ENCODE assay signal across 16 cellular contexts in the genomic region with DNA sequence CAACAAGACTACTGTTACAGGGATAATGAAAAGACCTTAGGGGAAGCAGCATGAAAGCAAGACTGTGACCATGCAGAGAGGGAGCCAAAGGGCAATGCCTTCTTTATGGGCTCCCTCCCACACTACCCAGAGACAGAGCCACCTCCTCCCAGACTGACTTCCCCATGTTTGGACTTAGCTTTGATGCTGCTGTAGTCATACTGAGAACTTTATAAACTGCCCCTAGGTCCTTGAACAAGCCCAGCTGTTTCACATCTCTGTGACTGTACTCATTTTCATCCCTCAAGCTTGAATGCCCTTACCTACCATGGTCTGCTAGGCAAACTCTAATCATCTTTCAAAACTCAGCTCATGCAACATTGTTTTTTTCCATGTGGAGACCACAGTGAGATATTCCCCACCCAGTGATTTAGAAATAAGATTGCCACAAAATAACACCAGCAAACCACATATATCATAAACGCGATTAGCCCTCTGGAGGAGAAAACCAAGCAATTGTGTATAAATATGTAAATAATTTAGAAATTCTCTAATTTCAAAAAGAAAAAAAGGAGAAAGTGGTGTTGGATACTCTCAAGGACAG. TPM values are rescaled to one million over a fixed set of nuclear protein-coding genes. Genes with fewer than 3 reads are reported as not detected.
DNase-seq lines count a peak whose midpoint lies in the region; ATAC-seq, FAIRE-seq and TF ChIP-seq lines count a peak whose summit lies in the region.
"Had no signal": no experiment of that assay in that cellular context is flagged by ENCODE, and none has a peak within 500 bp of the region (broad histone marks: within the 10 kb centered on the region; RNA-seq: fewer than 3 reads in every experiment).

No MANE protein-coding gene starts in this region.

- H3K9me3 Mint-ChIP-seq in GM23338 (peaks cover 13% of the 10 kb centered on the region), nephron progenitor cell (peaks cover 13% of the 10 kb centered on the region)

- H3K4me1 ChIP-seq in GM23338 (ENCODE audit: insufficient read depth) (peaks cover 6% of the 10 kb centered on the region), GM23248 (ENCODE audit: insufficient read depth) (no peaks in the 10 kb centered on the region), small intestine (ENCODE audit: control insufficient read depth in 2 of 2, insufficient read depth in 1 of 2, low read depth in 1 of 2, low read length in 1 of 2) (no peaks in the 10 kb centered on the region)

- H3K4me1 Mint-ChIP-seq in GM23338 (peaks cover 17% of the 10 kb centered on the region), nephron progenitor cell (peaks cover 16% of the 10 kb centered on the region)

- H3F3A ChIP-seq in GM23338 (replicated peaks; ENCODE audit: low read depth) (no peaks in the 10 kb centered on the region), GM23248 (ENCODE audit: insufficient read depth) (no peaks in the 10 kb centered on the region)

- H2AFZ ChIP-seq in GM23338 (peak overlapping the region; percentile 96), GM23248 (no peak overlapping the region)

- in situ Hi-C loops in KBM-7 (cut with MboI; ENCODE audit: low pct_unique_long_range_greater_than_20kb, low sequenced_read_pairs) (no loop called here), GM23248 (cut with MboI) (no loop called here)

- H4K20me1 ChIP-seq in GM23338 (replicated peaks; ENCODE audit: insufficient read depth) (no peaks in the 10 kb centered on the region), GM23248 (ENCODE audit: insufficient read depth) (no peaks in the 10 kb centered on the region)

- H3K9me3 ChIP-seq in GM23248 (ENCODE audit: low read depth) (no peaks in the 10 kb centered on the region), small intestine (ENCODE audit: control insufficient read depth, low read depth) (no peaks in the 10 kb centered on the region)

- TF ChIP-seq CTCF in GM23338 (conservative IDR thresholded peaks at IDR 0.05; ENCODE audit: low read depth in 2 of 2) = no peak
- TF ChIP-seq CTCF in nephron progenitor cell (IDR thresholded peaks at IDR 0.05) = no peak

- H3K4me3 Mint-ChIP-seq in GM23338 = no peak overlapping the region
- no peak overlapping the region for H3K4me3 Mint-ChIP-seq in nephron progenitor cell

- no peak overlapping the region for H3K4me2 ChIP-seq in GM23338
- H3K4me2 ChIP-seq in GM23248 (ENCODE audit: unreplicated experiment) = no peak overlapping the region

- no peaks in the 10 kb centered on the region for H3K27me3 ChIP-seq in GM23338 (ENCODE audit: insufficient read depth)
- H3K27me3 ChIP-seq in GM23248 (replicated peaks; ENCODE audit: insufficient read depth) = no peaks in the 10 kb centered on the region; the same call in 1 of the 2 replicates
- H3K27me3 ChIP-seq in small intestine (ENCODE audit: control insufficient read depth in 2 of 2, insufficient read depth in 2 of 2, low read length in 2 of 2) = peaks cover 0 to 4% of the 10 kb centered on the region in 2 donors

- DNase-seq in GM23338 (ENCODE audit: low spot score) (no peak), nephron progenitor cell (no peak), KBM-7 (no peak), GM23248 (no peak), small intestine (no peak)
- DNase-seq: amniotic stem cell; C1 segment of cervical spinal cord; cortex of kidney; islet precursor cell; NCI-H510A; stimulated activated CD4-positive, alpha-beta T cell treated with anti-CD3 and anti-CD28 coated beads, Interleukin-12 subunit alpha, Interleukin-12 subunit beta, amount 100 ng/mL, for 4 hours; T1000 had no signal

- H3K27me3 Mint-ChIP-seq in GM23338 (ENCODE audit: insufficient read depth, low read depth, poor library complexity) = peaks cover 12% of the 10 kb centered on the region
- H3K27me3 Mint-ChIP-seq in nephron progenitor cell (ENCODE audit: low read depth, poor library complexity) = peaks cover 6% of the 10 kb centered on the region

- 92 to 97% methylated on average over 2 of the region's 2 CpGs for WGBS in GM23248 (ENCODE audit: low coverage in 1 of 2, low lambda C conversion rate in 2 of 2, missing lambda C conversion rate in 2 of 2), 2 experiments
- 75 to 95% (median 87%) methylated on average over 2 of the region's 2 CpGs for WGBS in small intestine, 3 donors

- H3K27ac Mint-ChIP-seq in GM23338 (no peak overlapping the region), nephron progenitor cell (peak overlapping the region; percentile 83)

- ATAC-seq in GM18858 (IDR thresholded peaks at IDR 0.05; ENCODE audit: unreplicated experiment) (peak; percentile 95), GM23338 (peak; percentile 54), HG03432 (IDR thresholded peaks at IDR 0.05; ENCODE audit: unreplicated experiment) (peak; percentile 93), GM18498 (IDR thresholded peaks at IDR 0.05; ENCODE audit: unreplicated experiment) (no peak)

- H3K36me3 Mint-ChIP-seq in GM23338 (ENCODE audit: low read depth) = peaks cover 10% of the 10 kb centered on the region; the same call in 2 of the 3 replicates
- H3K36me3 Mint-ChIP-seq in nephron progenitor cell (ENCODE audit: low read depth) = no peaks in the 10 kb centered on the region

- H3K9ac ChIP-seq in GM23248 = no peak overlapping the region

- H3K27ac ChIP-seq in GM23338 (ENCODE audit: low read depth) (no peak overlapping the region), GM23248 (no peak overlapping the region), small intestine (ENCODE audit: low read depth in 1 of 2, low read length in 1 of 2) (no peak overlapping the region)
- H3K27ac ChIP-seq: RWPE1 had no signal

- H3K36me3 ChIP-seq in GM23338 (ENCODE audit: insufficient read depth) (no peaks in the 10 kb centered on the region), GM23248 (ENCODE audit: low read depth) (no peaks in the 10 kb centered on the region), small intestine (ENCODE audit: control insufficient read depth in 2 of 2, insufficient read depth in 2 of 2, low read length in 2 of 2) (no peaks in the 10 kb centered on the region)

- H3K9me2 ChIP-seq in GM23338 (ENCODE audit: insufficient read depth) (no peaks in the 10 kb centered on the region), GM23248 (ENCODE audit: insufficient read depth) (no peaks in the 10 kb centered on the region)

- H3K4me3 ChIP-seq in GM23338 (no peak overlapping the region), GM23248 (no peak overlapping the region), small intestine (ENCODE audit: low read depth in 1 of 2, low read length in 2 of 2) (no peak overlapping the region)

- FAIRE-seq in small intestine (lab: Jason Lieb, UNC) = no peak

- H3K79me2 ChIP-seq in GM23338 (replicated peaks; ENCODE audit: insufficient read depth) = no peaks in the 10 kb centered on the region
- H3K79me2 ChIP-seq in GM23248 (ENCODE audit: insufficient read depth) = no peaks in the 10 kb centered on the region

TF ChIP-seq in GM23338, 12 proteins besides CTCF, POLR2A, EP300 and RAD21 (continues in another document):
- no peak for TF ChIP-seq EZH2 (IDR thresholded peaks at IDR 0.05; ENCODE audit: low read depth, unreplicated experiment)
- TF ChIP-seq POLR2AphosphoS5 (IDR thresholded peaks at IDR 0.05; ENCODE audit: low read depth) = no peak
- no peak for TF ChIP-seq STAT1 (IDR thresholded peaks at IDR 0.05; ENCODE audit: unreplicated experiment)
- no peak for TF ChIP-seq ZNF331 (CRISPR knock-in tag; IDR thresholded peaks at IDR 0.05; ENCODE audit: low read depth)
- TF ChIP-seq NANOG (IDR thresholded peaks at IDR 0.05; ENCODE audit: borderline replicate concordance) = no peak
- TF ChIP-seq, protein P1, sequence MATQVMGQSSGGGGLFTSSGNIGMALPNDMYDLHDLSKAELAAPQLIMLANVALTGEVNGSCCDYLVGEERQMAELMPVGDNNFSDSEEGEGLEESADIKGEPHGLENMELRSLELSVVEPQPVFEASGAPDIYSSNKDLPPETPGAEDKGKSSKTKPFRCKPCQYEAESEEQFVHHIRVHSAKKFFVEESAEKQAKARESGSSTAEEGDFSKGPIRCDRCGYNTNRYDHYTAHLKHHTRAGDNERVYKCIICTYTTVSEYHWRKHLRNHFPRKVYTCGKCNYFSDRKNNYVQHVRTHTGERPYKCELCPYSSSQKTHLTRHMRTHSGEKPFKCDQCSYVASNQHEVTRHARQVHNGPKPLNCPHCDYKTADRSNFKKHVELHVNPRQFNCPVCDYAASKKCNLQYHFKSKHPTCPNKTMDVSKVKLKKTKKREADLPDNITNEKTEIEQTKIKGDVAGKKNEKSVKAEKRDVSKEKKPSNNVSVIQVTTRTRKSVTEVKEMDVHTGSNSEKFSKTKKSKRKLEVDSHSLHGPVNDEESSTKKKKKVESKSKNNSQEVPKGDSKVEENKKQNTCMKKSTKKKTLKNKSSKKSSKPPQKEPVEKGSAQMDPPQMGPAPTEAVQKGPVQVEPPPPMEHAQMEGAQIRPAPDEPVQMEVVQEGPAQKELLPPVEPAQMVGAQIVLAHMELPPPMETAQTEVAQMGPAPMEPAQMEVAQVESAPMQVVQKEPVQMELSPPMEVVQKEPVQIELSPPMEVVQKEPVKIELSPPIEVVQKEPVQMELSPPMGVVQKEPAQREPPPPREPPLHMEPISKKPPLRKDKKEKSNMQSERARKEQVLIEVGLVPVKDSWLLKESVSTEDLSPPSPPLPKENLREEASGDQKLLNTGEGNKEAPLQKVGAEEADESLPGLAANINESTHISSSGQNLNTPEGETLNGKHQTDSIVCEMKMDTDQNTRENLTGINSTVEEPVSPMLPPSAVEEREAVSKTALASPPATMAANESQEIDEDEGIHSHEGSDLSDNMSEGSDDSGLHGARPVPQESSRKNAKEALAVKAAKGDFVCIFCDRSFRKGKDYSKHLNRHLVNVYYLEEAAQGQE (IDR thresholded peaks at IDR 0.05; ENCODE audit: unreplicated experiment) = no peak
- TF ChIP-seq EZH2phosphoT487 (IDR thresholded peaks at IDR 0.05; ENCODE audit: unreplicated experiment) = no peak
- TF ChIP-seq CREB1 (CRISPR knock-in tag; IDR thresholded peaks at IDR 0.05; ENCODE audit: low read depth) = no peak
- TF ChIP-seq ZNF114 (CRISPR knock-in tag; IDR thresholded peaks at IDR 0.05) = no peak
- TF ChIP-seq JUNB (IDR thresholded peaks at IDR 0.05; ENCODE audit: unreplicated experiment) = no peak
- TF ChIP-seq, protein P2, sequence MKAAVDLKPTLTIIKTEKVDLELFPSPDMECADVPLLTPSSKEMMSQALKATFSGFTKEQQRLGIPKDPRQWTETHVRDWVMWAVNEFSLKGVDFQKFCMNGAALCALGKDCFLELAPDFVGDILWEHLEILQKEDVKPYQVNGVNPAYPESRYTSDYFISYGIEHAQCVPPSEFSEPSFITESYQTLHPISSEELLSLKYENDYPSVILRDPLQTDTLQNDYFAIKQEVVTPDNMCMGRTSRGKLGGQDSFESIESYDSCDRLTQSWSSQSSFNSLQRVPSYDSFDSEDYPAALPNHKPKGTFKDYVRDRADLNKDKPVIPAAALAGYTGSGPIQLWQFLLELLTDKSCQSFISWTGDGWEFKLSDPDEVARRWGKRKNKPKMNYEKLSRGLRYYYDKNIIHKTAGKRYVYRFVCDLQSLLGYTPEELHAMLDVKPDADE (IDR thresholded peaks at IDR 0.05) = no peak

RNA-seq across cellular contexts. Expression of a gene that starts 23.4 kb away (rescaled TPM):
- 78.7 and 97.7 TPM in 2 replicates for total RNA-seq in GM23338 (2014; rRNA removed; shearing (Covaris generic))
- polyA plus RNA-seq in GM23338 (2016; fragmentation: Nextera tagmentation; extraction: Ambion mirVana) = 12.2 and 16.9 TPM in 2 replicates
- total RNA-seq in GM23248 (2014; rRNA removed; shearing (Covaris generic)) = 0.22 TPM in 1 of 2 replicates, not detected in the other
- 0.08 TPM in 1 of 2 replicates, not detected in the other for polyA plus RNA-seq in GM23248 (2016; fragmentation: Nextera tagmentation; extraction: Ambion mirVana)
- polyA plus RNA-seq in small intestine = under 1 TPM in 1 of 3 donors, not detected in 2; 0.73 TPM
